In genomic region chr13:111461445-111462149, GRCh38 we compare ENCODE assay signal across 19 cellular contexts.
DNase-seq lines count a peak whose midpoint lies in the region; ATAC-seq and TF ChIP-seq lines count a peak whose summit lies in the region.
"Had no signal": no experiment of that assay in that cellular context is flagged by ENCODE, and none has a peak within 500 bp of the region (broad histone marks: within the 10 kb centered on the region; RNA-seq: fewer than 3 reads in every experiment).

No MANE protein-coding gene starts in this region.

- H3K4me2 ChIP-seq in BLaER1, result peak overlapping the region; percentile 89
- H3K4me2 ChIP-seq: GM23338 had no signal

- peaks cover 11% of the 10 kb centered on the region for H3K27me3 Mint-ChIP-seq in endodermal cell (ENCODE audit: insufficient read depth)

- 80 to 94% methylated on average over 7 to 15 of the region's 15 CpGs for WGBS in endodermal cell (ENCODE audit: insufficient coverage in 1 of 2, insufficient read length in 1 of 2), 2 experiments

- intact Hi-C loops in posterior vena cava (cut with DNase I), result no loop called here

- no peak overlapping the region for H3K27ac Mint-ChIP-seq in endodermal cell
- H3K27ac Mint-ChIP-seq: CD4-positive, alpha-beta memory T cell; GM23338 had no signal

- H4K20me1 ChIP-seq in BLaER1, result no peaks in the 10 kb centered on the region

- no peaks in the 10 kb centered on the region for H3K4me1 Mint-ChIP-seq in endodermal cell
- H3K4me1 Mint-ChIP-seq: GM23338 had no signal

- H3K36me3 ChIP-seq in BLaER1, result no peaks in the 10 kb centered on the region
- H3K36me3 ChIP-seq in H7 (replicated peaks; ENCODE audit: control insufficient read depth, insufficient read depth, low read length), result no peaks in the 10 kb centered on the region
- H3K36me3 ChIP-seq in endodermal cell (ENCODE audit: control insufficient read depth, insufficient read depth, low read length), result no peaks in the 10 kb centered on the region
- H3K36me3 ChIP-seq: SJCRH30 had no signal

- no peak for TF ChIP-seq CTCF in endodermal cell (conservative IDR thresholded peaks at IDR 0.05)

- no peak for ATAC-seq in activated CD4-positive, CD25-positive, alpha-beta regulatory T cell treated with anti-CD3 and anti-CD28 coated beads, Interleukin-2, amount 50 U/mL, for 24 hours
- ATAC-seq: GM12878 had no signal

- H3K4me3 ChIP-seq in BLaER1 (no peak overlapping the region), H7 (ENCODE audit: insufficient read depth, low read depth, low read length) (no peak overlapping the region), endodermal cell (ENCODE audit: low read length) (no peak overlapping the region)
- H3K4me3 ChIP-seq: GM12878, GM23338, SJCRH30 had no signal

- H3K27me3 ChIP-seq in BLaER1 (no peaks in the 10 kb centered on the region), H7 (ENCODE audit: control insufficient read depth, insufficient read depth, low read length) (no peaks in the 10 kb centered on the region), endodermal cell (ENCODE audit: control insufficient read depth, insufficient read depth, low read length, poor library complexity, severe bottlenecking) (no peaks in the 10 kb centered on the region)

- H3K27ac ChIP-seq in BLaER1 (peak overlapping the region; percentile 72), endodermal cell (ENCODE audit: low read depth, low read length) (no peak overlapping the region)
- H3K27ac ChIP-seq: SJCRH30 had no signal

- H3K9me3 ChIP-seq in BLaER1 (peaks cover 13% of the 10 kb centered on the region), endodermal cell (ENCODE audit: control insufficient read depth, low read length) (no peaks in the 10 kb centered on the region)
- H3K9me3 ChIP-seq: SJCRH30 had no signal

- peaks cover 7% of the 10 kb centered on the region for H3K9me3 Mint-ChIP-seq in endodermal cell

- no peak overlapping the region for H3K4me3 Mint-ChIP-seq in endodermal cell
- H3K4me3 Mint-ChIP-seq: CD4-positive, alpha-beta memory T cell; GM23338 had no signal

- H3K4me1 ChIP-seq in BLaER1 (peaks cover 60% of the 10 kb centered on the region), endodermal cell (ENCODE audit: control insufficient read depth, insufficient read depth, low read length) (no peaks in the 10 kb centered on the region)
- H3K4me1 ChIP-seq: SJCRH30 had no signal

- H3K9ac ChIP-seq in BLaER1, result no peak overlapping the region
- no peak overlapping the region for H3K9ac ChIP-seq in endodermal cell (ENCODE audit: extremely low read depth, low read length, poor library complexity, severe bottlenecking)

- DNase-seq in H7 (peak; percentile 52), endodermal cell (peak; percentile 36), posterior vena cava (ENCODE audit: low spot score) (peak; percentile 71), GM19238 (ENCODE audit: insufficient read length, low spot score) (no peak)
- DNase-seq in activated CD4-positive, CD25-positive, alpha-beta regulatory T cell treated with anti-CD3 and anti-CD28 coated beads, Interleukin-2, amount 50 U/mL, for 72 hours, result no peak
- DNase-seq: Calu3; CD4-positive, alpha-beta memory T cell; DMS79 treated with DMSO at 0.1 percent for 48 hours; IMR-90; Kasumi-1; MM.1S; NCI-H1930; NCI-H510A; NCI-H774; SJCRH30 had no signal

- H3K36me3 Mint-ChIP-seq in endodermal cell (ENCODE audit: low read depth), result no peaks in the 10 kb centered on the region
- H3K36me3 Mint-ChIP-seq: CD4-positive, alpha-beta memory T cell had no signal

Comparison
In these comparisons a context has a peak if more than half of its experiments do, and no peak if none do; other contexts are left out.
1. DNase-seq: peak in H7 (single experiment), endodermal cell (single experiment) and posterior vena cava (single experiment); none in GM19238 (single experiment) and activated CD4-positive, CD25-positive, alpha-beta regulatory T cell treated with anti-CD3 and anti-CD28 coated beads, Interleukin-2, amount 50 U/mL, for 72 hours (single experiment).